7 cellular contexts compared by ENCODE assay signal in genomic region chr9:131735238-131736181, GRCh38.
DNase-seq lines count a peak whose midpoint lies in the region; ATAC-seq and TF ChIP-seq lines count a peak whose summit lies in the region.

No MANE protein-coding gene starts in this region.

- H3K27ac ChIP-seq in RWPE2 (ENCODE audit: poor library complexity, severe bottlenecking) (peak overlapping the region; percentile 88), skin epidermis (peak overlapping the region in 19 of 21 experiments; percentile 2 to 90 (median 70))

- no peak overlapping the region for H3K4me3 ChIP-seq in RWPE2 (ENCODE audit: severe bottlenecking)
- H3K4me3 ChIP-seq in fibroblast of mammary gland (ENCODE audit: control insufficient read depth, low read depth, low read length): no peak overlapping the region
- H3K4me3 ChIP-seq in skin epidermis: no peak overlapping the region

- 0 out of 2 replicates have a peak, but pooled peaks cover 5% of the 10 kb centered on the region for H3K36me3 ChIP-seq in RWPE2 (ENCODE audit: low read depth)

- H3K9me3 ChIP-seq in RWPE2 (ENCODE audit: severe bottlenecking): no peaks in the 10 kb centered on the region

- peaks cover 51% of the 10 kb centered on the region for H3K4me1 ChIP-seq in RWPE2 (ENCODE audit: insufficient read depth, poor library complexity, severe bottlenecking)

- DNase-seq in HCEC 1CT: peak; percentile 20
- no peak for DNase-seq in RWPE2 (ENCODE audit: low spot score)
- DNase-seq in fibroblast of mammary gland (ENCODE audit: low read depth): peak; percentile 66
- DNase-seq in DMS153 treated with DMSO at 0.1 percent for 48 hours (lab: John Stamatoyannopoulos, UW; ENCODE audit: unreplicated experiment): no peak
- no peak for DNase-seq in NCI-H1105 (lab: John Stamatoyannopoulos, UW)

- no peaks in the 10 kb centered on the region for H3K27me3 ChIP-seq in RWPE2 (ENCODE audit: insufficient read depth, poor library complexity, severe bottlenecking)

- ATAC-seq in RWPE2 (ENCODE audit: low read depth) (no peak), HG03469 (IDR thresholded peaks at IDR 0.05; ENCODE audit: unreplicated experiment) (no peak)

- TF ChIP-seq CTCF in RWPE2 (IDR thresholded peaks at IDR 0.05; ENCODE audit: poor library complexity, severe bottlenecking) (no peak), fibroblast of mammary gland (conservative IDR thresholded peaks at IDR 0.05; ENCODE audit: control insufficient read depth, insufficient read depth, low read depth, low read length) (no peak)

Comparison
In these comparisons a context has a peak if more than half of its experiments do, and no peak if none do; other contexts are left out.
1. DNase-seq: peak in HCEC 1CT (single experiment) and fibroblast of mammary gland (single experiment); none in RWPE2 (single experiment), DMS153 treated with DMSO at 0.1 percent for 48 hours (single experiment) and NCI-H1105 (single experiment).